8 cellular contexts compared by ENCODE assay signal in the genomic region with DNA sequence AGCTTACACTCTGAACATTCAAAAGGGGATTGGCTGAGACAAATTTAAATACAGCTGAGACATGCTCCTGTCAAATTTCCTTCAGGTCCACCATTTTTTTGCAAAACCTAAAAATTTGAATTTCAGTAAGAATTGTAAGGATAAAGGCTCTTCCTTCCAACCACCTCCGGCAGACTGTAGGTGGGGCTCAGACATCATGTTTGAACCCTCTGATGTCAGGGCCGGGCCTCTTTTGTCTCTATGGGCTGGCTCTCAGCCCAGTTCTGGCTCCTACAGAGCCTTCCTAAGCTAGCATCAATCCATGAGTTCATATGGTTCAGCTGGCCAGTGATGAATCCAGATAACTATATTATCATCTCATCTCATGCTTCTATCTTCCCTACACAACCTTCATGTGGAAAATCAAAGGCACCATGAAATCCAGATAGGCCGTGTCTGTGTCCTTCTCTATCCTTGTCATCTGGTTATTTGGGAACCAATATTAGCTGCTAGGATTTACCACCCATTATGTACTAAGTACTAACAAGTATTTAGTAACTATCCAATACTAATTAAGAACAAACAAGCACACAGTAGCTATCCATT. TPM values are rescaled to one million over a fixed set of nuclear protein-coding genes. Genes with fewer than 3 reads are reported as not detected.
DNase-seq lines count a peak whose midpoint lies in the region; ATAC-seq and TF ChIP-seq lines count a peak whose summit lies in the region.

No MANE protein-coding gene starts in this region.

- intact Hi-C loops in OCI-LY7 (cut with micrococcal nuclease; ENCODE audit: unreplicated experiment), result no loop called here
- intact Hi-C loops in tibial artery (cut with DNase I; ENCODE audit: low total_unique reads), result no loop called here

- no peak overlapping the region for H3K4me2 ChIP-seq in OCI-LY7 (ENCODE audit: low read length)

- H3K36me3 ChIP-seq in OCI-LY7 (ENCODE audit: insufficient read depth, low read length), result peaks cover 79% of the 10 kb centered on the region
- H3K36me3 ChIP-seq in tibial artery, result peaks cover 77 to 97% (median 83%) of the 10 kb centered on the region in 3 donors

- no TSS peak for BruUV-seq in OCI-LY7 (replicated peaks; lab: Mats Ljungman, UMichigan)

- no peak overlapping the region for H3K4me3 ChIP-seq in OCI-LY7 (ENCODE audit: low read depth, low read length, poor library complexity, severe bottlenecking)
- H3K4me3 ChIP-seq in fibroblast of villous mesenchyme (ENCODE audit: low read depth, low read length), result no peak overlapping the region
- H3K4me3 ChIP-seq in tibial artery, result no peak overlapping the region

- H2AFZ ChIP-seq in OCI-LY7 (ENCODE audit: low read length), result no peak overlapping the region

- no peaks in the 10 kb centered on the region for H4K20me1 ChIP-seq in OCI-LY7 (ENCODE audit: insufficient read depth, low read length)

- POLR2A ChIA-PET in OCI-LY7 (lab: Charles Lee), result interaction anchor here (0.6 kb wide), 1 partner anchor 345 kb away, joined by 5 read pairs; no protein-coding TSS in a partner anchor

- no peaks in the 10 kb centered on the region for H3K79me2 ChIP-seq in OCI-LY7 (ENCODE audit: insufficient read depth, low read depth, low read length)

- ATAC-seq in GM19452 (IDR thresholded peaks at IDR 0.05; ENCODE audit: unreplicated experiment) (no peak), HG03175 (IDR thresholded peaks at IDR 0.05; ENCODE audit: unreplicated experiment) (no peak)

- CTCF ChIA-PET in OCI-LY7 (lab: Charles Lee; ENCODE audit: unreplicated experiment), result no interaction called here

- H3K27ac ChIP-seq in OCI-LY7 (ENCODE audit: low read depth, low read length, poor library complexity, severe bottlenecking) (no peak overlapping the region), tibial artery (no peak overlapping the region)

- H3K27me3 ChIP-seq in tibial artery, result no peaks in the 10 kb centered on the region

- H3K4me1 ChIP-seq in OCI-LY7 (ENCODE audit: insufficient read depth, low read length, poor library complexity, severe bottlenecking) (no peaks in the 10 kb centered on the region), tibial artery (no peaks in the 10 kb centered on the region)

- TF ChIP-seq CTCF in OCI-LY7 (conservative IDR thresholded peaks at IDR 0.05; ENCODE audit: low read length), result peak; percentile 49; the same call in 1 of the 2 replicates
- peak; percentile 21 for TF ChIP-seq CTCF in fibroblast of villous mesenchyme (IDR thresholded peaks at IDR 0.05; ENCODE audit: insufficient read depth, low read depth, low read length)
- peak in 1 of 2 experiments; percentile 7 for TF ChIP-seq CTCF in tibial artery (IDR thresholded peaks at IDR 0.05)

- H3K9me3 ChIP-seq in OCI-LY7 (ENCODE audit: low read length) (no peaks in the 10 kb centered on the region), tibial artery (no peaks in the 10 kb centered on the region)

- H3K9me2 ChIP-seq in OCI-LY7 (ENCODE audit: insufficient read depth, low read length), result no peaks in the 10 kb centered on the region

- peak; percentile 8 for DNase-seq in activated CD4-positive, alpha-beta T cell treated with anti-CD3 and anti-CD28 coated beads for 48 hours
- DNase-seq in activated CD4-positive, alpha-beta T cell treated with anti-CD3 and anti-CD28 coated beads, Interleukin-2, amount 50 U/mL, for 48 hours, result no peak
- DNase-seq in OCI-LY7 (ENCODE audit: low spot score) (no peak), fibroblast of villous mesenchyme (ENCODE audit: low read depth) (no peak), superior temporal gyrus (ENCODE audit: extremely low spot score) (peak; percentile 68), tibial artery (no peak)

RNA-seq across cellular contexts. Expression of a gene that starts 44.2 kb away (rescaled TPM):
- 0.28 and 0.31 TPM in 2 replicates for total RNA-seq in OCI-LY7 (2014; rRNA removed; shearing (Covaris generic))
- total RNA-seq in OCI-LY7 (2022) (0.52 and 1.1 TPM in 2 replicates), fibroblast of villous mesenchyme (0.97 and 1.3 TPM in 2 replicates)

Comparison
In these comparisons a context has a peak if more than half of its experiments do, and no peak if none do; other contexts are left out.
1. DNase-seq: peak in activated CD4-positive, alpha-beta T cell treated with anti-CD3 and anti-CD28 coated beads for 48 hours (single experiment) and superior temporal gyrus (single experiment); none in activated CD4-positive, alpha-beta T cell treated with anti-CD3 and anti-CD28 coated beads, Interleukin-2, amount 50 U/mL, for 48 hours (0 of 2), OCI-LY7 (single experiment), fibroblast of villous mesenchyme (single experiment) and tibial artery (0 of 2).